ENCODE assay signal across 2 cellular contexts in genomic region chr1:36515315-36516138, GRCh38.
A peak's percentile ranks its signal among the peaks of the same experiment; 100 is the strongest.
TF ChIP-seq lines count a peak whose summit lies in the region.

No MANE protein-coding gene starts in this region.

TF ChIP-seq in HepG2, 621 proteins besides CTCF, POLR2A, EP300 and RAD21:
- TF ChIP-seq TEAD3 (CRISPR knock-in tag; optimal IDR thresholded peaks at IDR 0.05; ENCODE audit: borderline replicate concordance) (peak; percentile 15), GTF3A (CRISPR knock-in tag; conservative IDR thresholded peaks at IDR 0.05) (no peak), DNMT1 (CRISPR knock-in tag; IDR thresholded peaks at IDR 0.05) (0 out of 2 replicates have a peak, but pooled peaks have one; percentile 12), ZMYM3 (CRISPR knock-in tag; IDR thresholded peaks at IDR 0.05) (peak; percentile 29; the same call in 1 of the 2 replicates), ZNF629 (CRISPR knock-in tag; conservative IDR thresholded peaks at IDR 0.05) (peak; percentile 63), ARNT2 (CRISPR knock-in tag; IDR thresholded peaks at IDR 0.05; ENCODE audit: low read depth) (no peak)

TF ChIP-seq in H1, 55 proteins besides CTCF, POLR2A, EP300 and RAD21:
- TF ChIP-seq YY1 (IDR thresholded peaks at IDR 0.05; ENCODE audit: low read depth, low read length), result no peak
- TF ChIP-seq TBP (IDR thresholded peaks at IDR 0.05; ENCODE audit: low read depth, low read length), result no peak
- no peak for TF ChIP-seq BCL11A (IDR thresholded peaks at IDR 0.05; ENCODE audit: low read depth in 2 of 2, low read length in 2 of 2)
- no peak for TF ChIP-seq GABPA (IDR thresholded peaks at IDR 0.05; ENCODE audit: borderline replicate concordance, insufficient read depth, low read length)
- TF ChIP-seq RBBP5 (IDR thresholded peaks at IDR 0.05; ENCODE audit: borderline replicate concordance, low read depth, low read length), result no peak
- no peak for TF ChIP-seq TAF7 (optimal IDR thresholded peaks at IDR 0.05; ENCODE audit: borderline replicate concordance, low read depth, low read length)
- TF ChIP-seq SIRT6 (IDR thresholded peaks at IDR 0.05; ENCODE audit: low read length), result no peak
- no peak for TF ChIP-seq CHD1 (IDR thresholded peaks at IDR 0.05; ENCODE audit: low read depth, low read length)
- TF ChIP-seq RNF2 (IDR thresholded peaks at IDR 0.05; ENCODE audit: borderline replicate concordance, low read depth, low read length, missing control alignments, poor library complexity, severe bottlenecking), result no peak
- no peak for TF ChIP-seq SP2 (IDR thresholded peaks at IDR 0.05; ENCODE audit: low read length)
- TF ChIP-seq ATF2 (IDR thresholded peaks at IDR 0.05; ENCODE audit: low read length), result no peak
- no peak for TF ChIP-seq SP4 (IDR thresholded peaks at IDR 0.05; ENCODE audit: low read length)
- no peak for TF ChIP-seq MAFK (IDR thresholded peaks at IDR 0.05; ENCODE audit: low read depth, low read length)
- no peak for TF ChIP-seq ZNF274 (IDR thresholded peaks at IDR 0.05; ENCODE audit: borderline replicate concordance, extremely low read depth, low read length)
- TF ChIP-seq FOSL1 (IDR thresholded peaks at IDR 0.05; ENCODE audit: insufficient read depth, low read depth, low read length), result no peak
